ENCODE assay signal across 10 cellular contexts in the genomic region with DNA sequence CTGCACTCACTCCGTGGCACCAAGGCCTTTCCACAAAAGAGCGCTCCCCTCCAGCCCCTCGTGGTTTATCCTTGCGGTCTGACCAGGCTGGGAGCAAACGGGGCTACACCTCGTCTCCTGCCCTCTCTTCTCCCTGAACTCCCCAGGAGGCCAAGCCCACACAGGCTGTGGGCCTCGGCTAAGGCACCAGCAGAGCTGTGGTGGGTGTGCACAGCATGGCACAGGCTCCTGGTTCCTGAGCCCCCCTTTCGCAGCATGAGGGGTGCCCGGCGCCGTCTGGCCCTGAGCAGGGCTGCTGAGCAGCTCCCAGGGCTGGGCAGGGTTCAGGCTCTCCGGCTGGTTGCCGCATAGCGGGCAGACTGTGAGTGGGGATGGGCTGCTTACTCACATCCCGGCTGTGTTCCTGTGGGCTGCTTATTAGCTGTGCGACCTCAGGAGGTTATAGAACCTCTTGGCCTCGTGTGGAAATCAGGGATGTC.
DNase-seq lines count a peak whose midpoint lies in the region; ATAC-seq and TF ChIP-seq lines count a peak whose summit lies in the region.
"Had no signal": no experiment of that assay in that cellular context is flagged by ENCODE, and none has a peak within 500 bp of the region (broad histone marks: within the 10 kb centered on the region; RNA-seq: fewer than 3 reads in every experiment).

No MANE protein-coding gene starts in this region.

- ATAC-seq in HG02852 (IDR thresholded peaks at IDR 0.05; ENCODE audit: unreplicated experiment) (no peak), HG02610 (IDR thresholded peaks at IDR 0.05; ENCODE audit: unreplicated experiment) (no peak)

- no peaks in the 10 kb centered on the region for H3K27me3 Mint-ChIP-seq in activated T-helper 2 cell treated with anti-CD3 and anti-CD28 coated beads, Interferon-gamma antibody, Interleukin-2, Interleukin-4, amounts not matched to agents 10 μg/mL and 5 μg/mL and 100 μg/mL, durations not matched to agents 14 hours and 24 hours and 36 hours (ENCODE audit: low read depth)
- no peaks in the 10 kb centered on the region for H3K27me3 Mint-ChIP-seq in activated naive CD8-positive, alpha-beta T cell treated with anti-CD3 and anti-CD28 coated beads for 36 hours

- H4K20me1 ChIP-seq in hepatocyte (ENCODE audit: insufficient read depth, poor library complexity, severe bottlenecking) = peaks cover 89% of the 10 kb centered on the region

- no peaks in the 10 kb centered on the region for H3K36me3 Mint-ChIP-seq in activated T-helper 2 cell treated with anti-CD3 and anti-CD28 coated beads, Interferon-gamma antibody, Interleukin-2, Interleukin-4, amounts not matched to agents 10 μg/mL and 5 μg/mL and 100 μg/mL, durations not matched to agents 14 hours and 24 hours and 36 hours (ENCODE audit: low read depth)
- H3K36me3 Mint-ChIP-seq in activated naive CD8-positive, alpha-beta T cell treated with anti-CD3 and anti-CD28 coated beads for 36 hours = no peaks in the 10 kb centered on the region

- no peaks in the 10 kb centered on the region for H3K9me3 Mint-ChIP-seq in activated T-helper 2 cell treated with anti-CD3 and anti-CD28 coated beads, Interferon-gamma antibody, Interleukin-2, Interleukin-4, amounts not matched to agents 10 μg/mL and 5 μg/mL and 100 μg/mL, durations not matched to agents 14 hours and 24 hours and 36 hours
- no peaks in the 10 kb centered on the region for H3K9me3 Mint-ChIP-seq in activated naive CD8-positive, alpha-beta T cell treated with anti-CD3 and anti-CD28 coated beads for 36 hours

- H3K4me1 ChIP-seq in hepatocyte (ENCODE audit: insufficient read depth) = peaks cover 72% of the 10 kb centered on the region

- intact Hi-C loops in activated T-helper 2 cell treated with anti-CD3 and anti-CD28 coated beads, Interferon-gamma antibody, Interleukin-2, Interleukin-4, amounts not matched to agents 10 μg/mL and 5 μg/mL and 100 μg/mL, durations not matched to agents 14 hours and 24 hours and 36 hours (cut with micrococcal nuclease) = no loop called here

- DNase-seq in GM04504 (ENCODE audit: low read depth) (peak; percentile 70), astrocyte of the hippocampus (ENCODE audit: low read depth, low spot score) (peak; percentile 88), hepatocyte (ENCODE audit: low spot score) (no peak), skeletal muscle cell (ENCODE audit: low read depth) (peak; percentile 67)
- DNase-seq in activated T-helper 2 cell treated with anti-CD3 and anti-CD28 coated beads, Interferon-gamma antibody, Interleukin-2, Interleukin-4, amounts not matched to agents 10 μg/mL and 5 μg/mL and 100 μg/mL, durations not matched to agents 14 hours and 24 hours and 36 hours (ENCODE audit: low spot score) = no peak
- DNase-seq in activated naive CD8-positive, alpha-beta T cell treated with anti-CD3 and anti-CD28 coated beads for 36 hours = no peak
- DNase-seq: DMS153, small intestine had no signal

- no peaks in the 10 kb centered on the region for H3K9me3 ChIP-seq in hepatocyte (ENCODE audit: low read depth)

- no peak overlapping the region for H3K4me3 Mint-ChIP-seq in activated T-helper 2 cell treated with anti-CD3 and anti-CD28 coated beads, Interferon-gamma antibody, Interleukin-2, Interleukin-4, amounts not matched to agents 10 μg/mL and 5 μg/mL and 100 μg/mL, durations not matched to agents 14 hours and 24 hours and 36 hours (ENCODE audit: low read depth)
- H3K4me3 Mint-ChIP-seq in activated naive CD8-positive, alpha-beta T cell treated with anti-CD3 and anti-CD28 coated beads for 36 hours = no peak overlapping the region

- H3K36me3 ChIP-seq in hepatocyte (replicated peaks; ENCODE audit: insufficient read depth, low read depth) = no peaks in the 10 kb centered on the region

- H3K4me3 ChIP-seq in hepatocyte = no peak overlapping the region
- no peak overlapping the region for H3K4me3 ChIP-seq in skeletal muscle cell (ENCODE audit: low read depth, low read length)

- TF ChIP-seq CTCF in hepatocyte (IDR thresholded peaks at IDR 0.05; ENCODE audit: poor library complexity) = no peak

- H3K27ac Mint-ChIP-seq in activated T-helper 2 cell treated with anti-CD3 and anti-CD28 coated beads, Interferon-gamma antibody, Interleukin-2, Interleukin-4, amounts not matched to agents 10 μg/mL and 5 μg/mL and 100 μg/mL, durations not matched to agents 14 hours and 24 hours and 36 hours = no peak overlapping the region
- H3K27ac Mint-ChIP-seq in activated naive CD8-positive, alpha-beta T cell treated with anti-CD3 and anti-CD28 coated beads for 36 hours = no peak overlapping the region

- H3K79me2 ChIP-seq in hepatocyte = peaks cover 83% of the 10 kb centered on the region

- peak overlapping the region; percentile 41 for H3K4me2 ChIP-seq in hepatocyte

- H2AFZ ChIP-seq in hepatocyte = no peak overlapping the region

- H3K9me2 ChIP-seq in hepatocyte (replicated peaks; ENCODE audit: insufficient read depth) = no peaks in the 10 kb centered on the region

- peak overlapping the region; percentile 69 for H3K27ac ChIP-seq in hepatocyte

- WGBS in hepatocyte (ENCODE audit: low lambda C conversion rate, missing lambda C conversion rate) = 64% methylated on average over 17 of the region's 17 CpGs

- no peaks in the 10 kb centered on the region for H3K27me3 ChIP-seq in hepatocyte

- no peaks in the 10 kb centered on the region for H3K4me1 Mint-ChIP-seq in activated T-helper 2 cell treated with anti-CD3 and anti-CD28 coated beads, Interferon-gamma antibody, Interleukin-2, Interleukin-4, amounts not matched to agents 10 μg/mL and 5 μg/mL and 100 μg/mL, durations not matched to agents 14 hours and 24 hours and 36 hours (ENCODE audit: low read depth)
- no peaks in the 10 kb centered on the region for H3K4me1 Mint-ChIP-seq in activated naive CD8-positive, alpha-beta T cell treated with anti-CD3 and anti-CD28 coated beads for 36 hours

Comparison
In these comparisons a context has a peak if more than half of its experiments do, and no peak if none do; other contexts are left out.
1. DNase-seq: peak in GM04504 (single experiment), astrocyte of the hippocampus (single experiment) and skeletal muscle cell (single experiment); none in hepatocyte (single experiment), activated T-helper 2 cell treated with anti-CD3 and anti-CD28 coated beads, Interferon-gamma antibody, Interleukin-2, Interleukin-4, amounts not matched to agents 10 μg/mL and 5 μg/mL and 100 μg/mL, durations not matched to agents 14 hours and 24 hours and 36 hours (single experiment) and activated naive CD8-positive, alpha-beta T cell treated with anti-CD3 and anti-CD28 coated beads for 36 hours (single experiment).